Comparison of ENCODE assay signal across 30 cellular contexts in the genomic region with DNA sequence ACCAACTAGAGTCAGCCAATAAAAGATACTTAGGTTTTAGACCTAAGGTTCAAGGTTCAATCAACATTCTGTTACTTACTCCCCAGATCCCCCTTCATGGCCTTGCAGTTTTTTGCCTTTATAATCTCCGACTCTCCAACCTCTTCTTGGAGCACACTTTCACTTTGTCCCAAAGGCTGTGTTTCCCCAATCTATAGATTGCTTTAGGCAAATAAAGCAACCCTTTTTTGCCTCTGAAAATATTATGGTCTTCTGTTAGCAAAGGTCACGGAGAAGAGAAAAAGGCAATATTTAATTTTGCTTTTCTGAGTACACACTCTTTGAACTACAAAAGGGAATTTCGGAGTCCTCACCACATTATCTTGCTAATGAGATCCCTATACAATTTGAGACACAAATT.
"Had no signal": no experiment of that assay in that cellular context is flagged by ENCODE, and none has a peak within 500 bp of the region (broad histone marks: within the 10 kb centered on the region; RNA-seq: fewer than 3 reads in every experiment).

No MANE protein-coding gene starts in this region.

- H3K9me3 Mint-ChIP-seq: nephron; neural crest cell; stimulated activated naive CD8-positive, alpha-beta T cell treated with anti-CD3 and anti-CD28 coated beads, Interleukin-15, Interleukin-2, amounts not matched to agents 100 ng/mL and 50 ng/mL, for 24 hours had no signal

- H3K27ac ChIP-seq: left lung, lower lobe of right lung, pancreas, prostate gland, sigmoid colon, spleen, suprapubic skin, thoracic aorta, tibial artery, upper lobe of right lung had no signal

- DNase-seq: immature natural killer cell; kidney; left colon; left lung; lower lobe of right lung; mammary epithelial cell; mesenchymal stem cell; naive thymus-derived CD8-positive, alpha-beta T cell; nucleus accumbens; pancreas; posterior cingulate gyrus; retina; right cardiac atrium; sigmoid colon; small intestine; spleen; stimulated activated CD4-positive, alpha-beta T cell treated with anti-CD3 and anti-CD28 coated beads, Interleukin-4, amount 100 ng/mL, for 24 hours; stimulated activated naive CD4-positive, alpha-beta T cell; tibial artery; trophoblast cell; upper lobe of right lung had no signal

- H3K4me3 ChIP-seq: left lung, lower lobe of right lung, pancreas, prostate gland, sigmoid colon, spleen, suprapubic skin, thoracic aorta, tibial artery, upper lobe of right lung had no signal

- H3K4me3 Mint-ChIP-seq: immature natural killer cell; naive thymus-derived CD8-positive, alpha-beta T cell; nephron; neural crest cell; stimulated activated effector memory CD8-positive, alpha-beta T cell treated with anti-CD3 and anti-CD28 coated beads, Interleukin-12 subunit alpha, Interleukin-12 subunit beta, amount 100 ng/mL, for 72 hours; stimulated activated naive CD8-positive, alpha-beta T cell treated with anti-CD3 and anti-CD28 coated beads, Interleukin-15, Interleukin-2, amounts not matched to agents 100 ng/mL and 50 ng/mL, for 24 hours had no signal

- H3K27me3 Mint-ChIP-seq: naive thymus-derived CD8-positive, alpha-beta T cell; stimulated activated naive CD8-positive, alpha-beta T cell treated with anti-CD3 and anti-CD28 coated beads, Interleukin-15, Interleukin-2, amounts not matched to agents 100 ng/mL and 50 ng/mL, for 24 hours had no signal

- H3K36me3 ChIP-seq: left lung, lower lobe of right lung, pancreas, prostate gland, sigmoid colon, spleen, suprapubic skin, thoracic aorta, tibial artery, upper lobe of right lung had no signal

- H3K27me3 ChIP-seq: left lung, pancreas, sigmoid colon, spleen, suprapubic skin, tibial artery, upper lobe of right lung had no signal

- H3K36me3 Mint-ChIP-seq: naive thymus-derived CD8-positive, alpha-beta T cell; stimulated activated effector memory CD8-positive, alpha-beta T cell treated with anti-CD3 and anti-CD28 coated beads, Interleukin-12 subunit alpha, Interleukin-12 subunit beta, amount 100 ng/mL, for 72 hours had no signal

- H3K27ac Mint-ChIP-seq: immature natural killer cell; naive thymus-derived CD8-positive, alpha-beta T cell; nephron; stimulated activated effector memory CD8-positive, alpha-beta T cell treated with anti-CD3 and anti-CD28 coated beads, Interleukin-12 subunit alpha, Interleukin-12 subunit beta, amount 100 ng/mL, for 72 hours; stimulated activated naive CD8-positive, alpha-beta T cell treated with anti-CD3 and anti-CD28 coated beads, Interleukin-15, Interleukin-2, amounts not matched to agents 100 ng/mL and 50 ng/mL, for 24 hours had no signal

- H3K4me1 ChIP-seq: left lung, lower lobe of right lung, prostate gland, spleen, suprapubic skin, upper lobe of right lung had no signal

- ATAC-seq: left colon; left lung; lower lobe of right lung; naive thymus-derived CD8-positive, alpha-beta T cell; right cardiac atrium; stimulated activated effector memory CD8-positive, alpha-beta T cell treated with anti-CD3 and anti-CD28 coated beads, Interleukin-12 subunit alpha, Interleukin-12 subunit beta, amount 100 ng/mL, for 72 hours; upper lobe of right lung had no signal

- FAIRE-seq: islet of Langerhans, kidney, pancreas, small intestine, urothelium cell line had no signal

- H3K4me1 Mint-ChIP-seq: immature natural killer cell; naive thymus-derived CD8-positive, alpha-beta T cell; nephron; stimulated activated effector memory CD8-positive, alpha-beta T cell treated with anti-CD3 and anti-CD28 coated beads, Interleukin-12 subunit alpha, Interleukin-12 subunit beta, amount 100 ng/mL, for 72 hours had no signal

- H3K9me3 ChIP-seq: left lung, lower lobe of right lung, pancreas, prostate gland, sigmoid colon, spleen, suprapubic skin, thoracic aorta, tibial artery, upper lobe of right lung had no signal
